In genomic region chr1:200410566-200410878, GRCh38 we compare ENCODE assay signal across 8 cellular contexts. TPM values are rescaled to one million over a fixed set of nuclear protein-coding genes. Genes with fewer than 3 reads are reported as not detected.
DNase-seq lines count a peak whose midpoint lies in the region; ATAC-seq, FAIRE-seq and TF ChIP-seq lines count a peak whose summit lies in the region.

No MANE protein-coding gene starts in this region.

- peak overlapping the region; percentile 96 for H2BK5ac ChIP-seq in IMR-90 (ENCODE audit: low read depth, low read length, poor library complexity, severe bottlenecking)

- H3K9me2 ChIP-seq in SU-DHL-6 (replicated peaks; ENCODE audit: insufficient read depth, low read length) = no peaks in the 10 kb centered on the region

- peak overlapping the region; percentile 99; the same call in 1 of the 2 replicates for H3K4ac ChIP-seq in IMR-90 (ENCODE audit: low read depth, low read length)

- no peaks in the 10 kb centered on the region for H3K9me3 Mint-ChIP-seq in progenitor cell of endocrine pancreas (ENCODE audit: low read depth)

- peak overlapping the region; percentile 93 for H2AK5ac ChIP-seq in IMR-90 (ENCODE audit: low read depth, low read length)

- H3K14ac ChIP-seq in IMR-90 (replicated peaks; ENCODE audit: low read depth, low read length) = no peak overlapping the region; the same call in 1 of the 2 replicates

- peaks cover 14% of the 10 kb centered on the region for H3F3A ChIP-seq in SU-DHL-6 (ENCODE audit: insufficient read depth)

- H3K4me3 Mint-ChIP-seq in progenitor cell of endocrine pancreas (ENCODE audit: low read depth) = peak overlapping the region; percentile 98

- H3K27ac ChIP-seq in IMR-90 (ENCODE audit: insufficient read depth, low read length) (no peak overlapping the region), SU-DHL-6 (ENCODE audit: low read depth, low read length) (peak overlapping the region; percentile 63), esophagus squamous epithelium (peak overlapping the region in 3 of 4 donors; percentile 85 to 92 (median 88))

- in situ Hi-C loops in IMR-90 (cut with MboI; ENCODE audit: low sequenced_read_pairs) = no loop called here

- peak overlapping the region; percentile 97 for H3K4me2 ChIP-seq in IMR-90 (ENCODE audit: low read depth, low read length)
- peak overlapping the region; percentile 73 for H3K4me2 ChIP-seq in SU-DHL-6 (ENCODE audit: low read depth, low read length, poor library complexity, severe bottlenecking)

- CTCF ChIA-PET in IMR-90 (lab: Yijun Ruan, JAX) = interaction anchor here (0.6 kb wide), 1 partner anchor 134 kb away, joined by 3 read pairs; no protein-coding TSS in a partner anchor

- peak overlapping the region; percentile 95 for H2BK20ac ChIP-seq in IMR-90 (ENCODE audit: low read depth, low read length)

- H3K9me3 ChIP-seq in IMR-90 (ENCODE audit: control insufficient read depth, insufficient read depth, low read length) (no peaks in the 10 kb centered on the region), SU-DHL-6 (ENCODE audit: insufficient read depth, low read length) (no peaks in the 10 kb centered on the region), esophagus squamous epithelium (no peaks in the 10 kb centered on the region)

- H2AFZ ChIP-seq in IMR-90 (replicated peaks; ENCODE audit: low read length, poor library complexity) (peak overlapping the region; percentile 62), SU-DHL-6 (ENCODE audit: low read depth, low read length, severe bottlenecking) (peak overlapping the region; percentile 72)

- H3K27me3 Mint-ChIP-seq in progenitor cell of endocrine pancreas = no peaks in the 10 kb centered on the region

- no peak overlapping the region; the same call in 1 of the 2 replicates for H3K56ac ChIP-seq in IMR-90 (ENCODE audit: extremely low read depth, insufficient read depth, low read length)

- H3K23ac ChIP-seq in IMR-90 (ENCODE audit: low read depth, low read length) = peak overlapping the region; percentile 90; the same call in 1 of the 2 replicates

- H3K9ac ChIP-seq in IMR-90 (ENCODE audit: low read depth, low read length) = no peak overlapping the region
- H3K9ac ChIP-seq in SU-DHL-6 (ENCODE audit: low read length) = peak overlapping the region; percentile 87

- H3K4me1 ChIP-seq in IMR-90 (ENCODE audit: control insufficient read depth, insufficient read depth, low read length) (peaks cover 15% of the 10 kb centered on the region), esophagus squamous epithelium (peaks cover 10 to 50% (median 24%) of the 10 kb centered on the region in 3 donors)

- H3K36me3 ChIP-seq in IMR-90 (ENCODE audit: control insufficient read depth, insufficient read depth, low read length) (peaks cover 18% of the 10 kb centered on the region), SU-DHL-6 (ENCODE audit: low read length) (0 out of 2 replicates have a peak, but pooled peaks cover 10% of the 10 kb centered on the region), esophagus squamous epithelium (no peaks in the 10 kb centered on the region)

- H4K8ac ChIP-seq in IMR-90 (ENCODE audit: low read depth in 2 of 2, low read length in 2 of 2) = peak overlapping the region; percentile 92 to 100; a peak in 3 of 4 replicates

- TF ChIP-seq CTCF in IMR-90 (conservative IDR thresholded peaks at IDR 0.05; ENCODE audit: low read depth, low read length) = no peak
- no peak for TF ChIP-seq CTCF in SU-DHL-6 (IDR thresholded peaks at IDR 0.05; ENCODE audit: insufficient read depth, low read length, poor library complexity, severe bottlenecking)
- no peak for TF ChIP-seq CTCF in esophagus squamous epithelium (IDR thresholded peaks at IDR 0.05)
- TF ChIP-seq CTCF in progenitor cell of endocrine pancreas (IDR thresholded peaks at IDR 0.05; ENCODE audit: unreplicated experiment) = no peak

- peaks cover 60% of the 10 kb centered on the region for H3K4me1 Mint-ChIP-seq in progenitor cell of endocrine pancreas (ENCODE audit: low read depth)

- dilution Hi-C loops in IMR-90 (cut with HindIII; ENCODE audit: low sequenced_read_pairs, unreplicated experiment) = no loop called here

- H4K20me1 ChIP-seq in IMR-90 (ENCODE audit: insufficient read depth, low read length) (peaks cover 15% of the 10 kb centered on the region), SU-DHL-6 (ENCODE audit: low read depth, low read length) (peaks cover 8% of the 10 kb centered on the region; the same call in 1 of the 2 replicates)

- H3K79me1 ChIP-seq in IMR-90 (ENCODE audit: low read depth in 1 of 2, low read length in 2 of 2) = peaks cover 20 to 42% of the 10 kb centered on the region in 2 experiments

- intact Hi-C loops in IMR-90 (cut with micrococcal nuclease) = loop anchor here (2.0 kb wide), 1 partner anchor 72 kb away; no protein-coding TSS in a partner anchor
- intact Hi-C loops in esophagus squamous epithelium (cut with DNase I) = no loop called here

- peak overlapping the region; percentile 99 for H2BK120ac ChIP-seq in IMR-90 (ENCODE audit: low read depth, low read length)

- H2BK15ac ChIP-seq in IMR-90 (ENCODE audit: low read depth, low read length) = peak overlapping the region; percentile 100; the same call in 2 of the 3 replicates

- peak overlapping the region; percentile 95 for H3K27ac Mint-ChIP-seq in progenitor cell of endocrine pancreas

- POLR2A ChIA-PET in IMR-90 (lab: Charles Lee; ENCODE audit: unreplicated experiment) = no interaction called here

- peak overlapping the region; percentile 43; the same call in 1 of the 2 replicates for H3K18ac ChIP-seq in IMR-90 (ENCODE audit: low read depth, low read length)

- no peak overlapping the region for H2AK9ac ChIP-seq in IMR-90 (replicated peaks; ENCODE audit: low read depth, low read length, poor library complexity)

- no peak for TF ChIP-seq RAD21 in IMR-90 (IDR thresholded peaks at IDR 0.05; ENCODE audit: low read length)

- peak overlapping the region; percentile 100; the same call in 1 of the 2 replicates for H4K5ac ChIP-seq in IMR-90 (ENCODE audit: low read depth, low read length)

- WGBS in IMR-90 (ENCODE audit: extremely low coverage in 2 of 2, insufficient read length in 1 of 2), 2 experiments = 40% methylated on average over 1 of the region's 8 CpGs; no CpG with 5 or more reads in 1 of the 2 experiments
- WGBS in esophagus squamous epithelium, 2 donors = 4% methylated on average over 8 of the region's 8 CpGs

- H3K4me3 ChIP-seq in IMR-90 (ENCODE audit: insufficient read depth, low read depth, low read length) (peak overlapping the region; percentile 86; the same call in 1 of the 2 replicates), SU-DHL-6 (ENCODE audit: insufficient read depth, low read length, poor library complexity, severe bottlenecking) (peak overlapping the region; percentile 70), esophagus squamous epithelium (peak overlapping the region; percentile 82 to 100 (median 87))

- BruUV-seq in IMR-90 (replicated peaks; lab: Mats Ljungman, UMichigan) = no TSS peak

- FAIRE-seq in HTR-8/SVneo (lab: Jason Lieb, UNC) = no peak

- H3K36me3 Mint-ChIP-seq in progenitor cell of endocrine pancreas (ENCODE audit: insufficient read depth) = peaks cover 30% of the 10 kb centered on the region

- DNase-seq in IMR-90 (no peak), esophagus squamous epithelium (lab: John Stamatoyannopoulos, UW) (no peak), progenitor cell of endocrine pancreas (ENCODE audit: low spot score, unreplicated experiment) (no peak), HTR-8/SVneo (ENCODE audit: insufficient read length, low spot score) (no peak), MV-4-11 (lab: John Stamatoyannopoulos, UW) (no peak)
- DNase-seq in stimulated activated naive CD4-positive, alpha-beta T cell treated with Interleukin-2 at 50 U/mL for 16 hours (lab: John Stamatoyannopoulos, UW) = no peak

- no peak for TF ChIP-seq POLR2A in IMR-90 (IDR thresholded peaks at IDR 0.05; ENCODE audit: low read depth, low read length)
- no peak for TF ChIP-seq POLR2A in esophagus squamous epithelium (IDR thresholded peaks at IDR 0.05)

- peak overlapping the region; percentile 31; the same call in 1 of the 2 replicates for H4K91ac ChIP-seq in IMR-90 (ENCODE audit: insufficient read depth, low read depth, low read length)

- H3K27me3 ChIP-seq in IMR-90 (ENCODE audit: control insufficient read depth, insufficient read depth, low read length) (no peaks in the 10 kb centered on the region), SU-DHL-6 (ENCODE audit: low read length) (no peaks in the 10 kb centered on the region), esophagus squamous epithelium (no peaks in the 10 kb centered on the region)

- ATAC-seq in GM18909 (IDR thresholded peaks at IDR 0.05; ENCODE audit: poor library complexity, unreplicated experiment) = peak; percentile 20
- no peak for ATAC-seq in IMR-90 (ENCODE audit: low read depth)

- H3K79me2 ChIP-seq in SU-DHL-6 (ENCODE audit: insufficient read depth, low read length) = peaks cover 41% of the 10 kb centered on the region

- H3K9me1 ChIP-seq in IMR-90 (ENCODE audit: insufficient read depth, low read length) = peaks cover 14% of the 10 kb centered on the region

TF ChIP-seq in IMR-90, 13 proteins besides CTCF, POLR2A, EP300 and RAD21 (continues in another document):
- TF ChIP-seq MAFK (IDR thresholded peaks at IDR 0.05; ENCODE audit: low read depth, low read length) (no peak), CEBPB (IDR thresholded peaks at IDR 0.05; ENCODE audit: low read depth, low read length) (no peak), BHLHE40 (IDR thresholded peaks at IDR 0.05; ENCODE audit: low read depth, low read length) (no peak), RFX5 (IDR thresholded peaks at IDR 0.05; ENCODE audit: low read depth, low read length) (no peak), CHD1 (IDR thresholded peaks at IDR 0.05; ENCODE audit: low read depth, low read length) (no peak), FOS (IDR thresholded peaks at IDR 0.05; ENCODE audit: low read depth, low read length) (no peak), NFE2L2 (IDR thresholded peaks at IDR 0.05; ENCODE audit: low read depth, low read length) (no peak), MXI1 (IDR thresholded peaks at IDR 0.05; ENCODE audit: borderline replicate concordance, low read depth, low read length) (no peak)
- TF ChIP-seq, protein P1, sequence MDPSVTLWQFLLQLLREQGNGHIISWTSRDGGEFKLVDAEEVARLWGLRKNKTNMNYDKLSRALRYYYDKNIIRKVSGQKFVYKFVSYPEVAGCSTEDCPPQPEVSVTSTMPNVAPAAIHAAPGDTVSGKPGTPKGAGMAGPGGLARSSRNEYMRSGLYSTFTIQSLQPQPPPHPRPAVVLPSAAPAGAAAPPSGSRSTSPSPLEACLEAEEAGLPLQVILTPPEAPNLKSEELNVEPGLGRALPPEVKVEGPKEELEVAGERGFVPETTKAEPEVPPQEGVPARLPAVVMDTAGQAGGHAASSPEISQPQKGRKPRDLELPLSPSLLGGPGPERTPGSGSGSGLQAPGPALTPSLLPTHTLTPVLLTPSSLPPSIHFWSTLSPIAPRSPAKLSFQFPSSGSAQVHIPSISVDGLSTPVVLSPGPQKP (IDR thresholded peaks at IDR 0.05; ENCODE audit: borderline replicate concordance, low read depth, low read length) = no peak

RNA-seq across cellular contexts. Expression of gene ZNF281, which starts 0.7 kb away (rescaled TPM):
- total RNA-seq in IMR-90 (2012; rRNA removed) = 37.5 and 38.0 TPM in 2 replicates
- polyA plus RNA-seq in IMR-90 (2012; rRNA removed) = 5.4 and 7.0 TPM in 2 replicates
- 1.1 and 1.7 TPM in 2 replicates for polyA plus RNA-seq in IMR-90 (2012; cell fraction: cytosol; rRNA removed)
- polyA plus RNA-seq in IMR-90 (2012; cell fraction: nucleus; rRNA removed; ENCODE audit: low replicate concordance) = 2.1 and 9.7 TPM in 2 replicates
- total RNA-seq in esophagus squamous epithelium = 1 to 10 TPM; 2.5 to 8.6 (median 6.3) TPM
- 34.2 and 35.0 TPM in 2 replicates for total RNA-seq in progenitor cell of endocrine pancreas
